In the genomic region with DNA sequence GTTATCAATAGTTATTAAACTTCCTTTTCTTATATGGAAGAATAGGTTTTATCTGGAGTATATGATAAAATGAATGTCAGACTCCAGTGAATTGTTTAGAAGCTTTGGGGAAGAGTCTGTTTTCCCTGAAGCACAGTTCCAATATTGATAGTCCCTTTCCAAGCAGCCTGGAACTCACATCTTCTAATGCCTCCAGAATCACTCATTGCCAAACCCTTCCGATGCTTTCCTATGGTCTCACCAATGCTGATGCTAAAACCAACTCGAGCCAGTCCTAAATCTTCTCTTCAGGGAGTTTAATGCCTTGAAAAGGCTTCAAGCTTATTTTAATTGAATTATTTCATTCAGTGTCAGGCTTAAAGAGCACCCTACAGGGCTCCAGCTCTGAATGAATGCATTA, we compare ENCODE assay signal across 26 cellular contexts.
"Had no signal": no experiment of that assay in that cellular context is flagged by ENCODE, and none has a peak within 500 bp of the region (broad histone marks: within the 10 kb centered on the region; RNA-seq: fewer than 3 reads in every experiment).

No MANE protein-coding gene starts in this region.

- H3K36me3 ChIP-seq: brain microvascular endothelial cell had no signal

- H3K27me3 ChIP-seq: brain microvascular endothelial cell had no signal

- DNase-seq: activated CD4-positive, alpha-beta T cell treated with anti-CD3 and anti-CD28 coated beads for 4 hours; activated CD4-positive, alpha-beta T cell treated with anti-CD3 and anti-CD28 coated beads, Interleukin-2, amount 50 U/mL, for 1 hour; activated CD4-positive, alpha-beta T cell treated with anti-CD3 and anti-CD28 coated beads, Interleukin-2, amount 50 U/mL, for 48 hours; activated CD4-positive, CD25-positive, alpha-beta regulatory T cell; activated CD4-positive, CD25-positive, alpha-beta regulatory T cell treated with anti-CD3 and anti-CD28 coated beads, Interleukin-2, amount 50 U/mL, for 72 hours; activated CD8-positive, alpha-beta memory T cell treated with anti-CD3 and anti-CD28 coated beads for 24 hours; activated CD8-positive, alpha-beta T cell treated with anti-CD3 and anti-CD28 coated beads for 36 hours; activated gamma-delta T cell; activated naive CD4-positive, alpha-beta T cell; activated naive CD4-positive, alpha-beta T cell treated with anti-CD3 and anti-CD28 coated beads, Interleukin-2, amount 10 ng/mL, durations not matched to agents 7 days and 5 days; activated T-cell treated with anti-CD3 and anti-CD28 coated beads, Interleukin-2, amount 50 U/mL, for 72 hours; amniotic stem cell; anterior cingulate cortex; brain microvascular endothelial cell; caudate nucleus; cortex of kidney; dermis blood vessel endothelial cell; effector CD4-positive, alpha-beta T cell; effector memory CD8-positive, alpha-beta T cell; foreskin fibroblast; head of caudate nucleus had no signal

- H3K27ac ChIP-seq: brain microvascular endothelial cell had no signal

- FAIRE-seq: astrocyte, colon, endometrium, endothelial cell of umbilical vein, frontal cortex had no signal
